8 cellular contexts compared by ENCODE assay signal in genomic region chr4:6873792-6874461, GRCh38. TPM values are rescaled to one million over a fixed set of nuclear protein-coding genes. Genes with fewer than 3 reads are reported as not detected.
DNase-seq lines count a peak whose midpoint lies in the region; ATAC-seq and TF ChIP-seq lines count a peak whose summit lies in the region.

No MANE protein-coding gene starts in this region.

- no CpG with 5 or more reads among the region's 3 CpGs for WGBS in suprapubic skin

- no peaks in the 10 kb centered on the region for H3K27me3 Mint-ChIP-seq in activated T-cell treated with anti-CD3 and anti-CD28 coated beads, Interleukin-2, amount 50 U/mL, for 24 hours

- no peak overlapping the region for H3K4me2 ChIP-seq in OCI-LY1 (ENCODE audit: low read length)

- H3K79me2 ChIP-seq in OCI-LY1 (ENCODE audit: insufficient read depth, low read length), result no peaks in the 10 kb centered on the region

- no peaks in the 10 kb centered on the region for H3K9me2 ChIP-seq in OCI-LY1 (ENCODE audit: low read depth, low read length)

- H3K27ac ChIP-seq in OCI-LY1 (ENCODE audit: low read depth, low read length, poor library complexity, severe bottlenecking), result no peak overlapping the region
- no peak overlapping the region for H3K27ac ChIP-seq in suprapubic skin

- TF ChIP-seq EP300 in suprapubic skin (IDR thresholded peaks at IDR 0.05), result no peak

- no peaks in the 10 kb centered on the region for H3K9me3 Mint-ChIP-seq in activated T-cell treated with anti-CD3 and anti-CD28 coated beads, Interleukin-2, amount 50 U/mL, for 24 hours

- no peaks in the 10 kb centered on the region for H4K20me1 ChIP-seq in OCI-LY1 (ENCODE audit: insufficient read depth, low read length)

- no peak overlapping the region for H3K4me3 Mint-ChIP-seq in activated T-cell treated with anti-CD3 and anti-CD28 coated beads, Interleukin-2, amount 50 U/mL, for 24 hours

- H3K4me3 ChIP-seq in OCI-LY1 (ENCODE audit: low read depth, low read length, poor library complexity, severe bottlenecking) (no peak overlapping the region), fibroblast of mammary gland (ENCODE audit: control insufficient read depth, low read depth, low read length) (no peak overlapping the region), suprapubic skin (no peak overlapping the region)

- H3K4me1 ChIP-seq in OCI-LY1 (ENCODE audit: insufficient read depth, low read length, severe bottlenecking) (no peaks in the 10 kb centered on the region), suprapubic skin (peaks cover 32% of the 10 kb centered on the region)

- H3K9me3 ChIP-seq in OCI-LY1 (ENCODE audit: low read length), result no peaks in the 10 kb centered on the region
- H3K9me3 ChIP-seq in suprapubic skin, result no peaks in the 10 kb centered on the region

- H3K36me3 ChIP-seq in OCI-LY1 (ENCODE audit: insufficient read depth, low read length) (peaks cover 13% of the 10 kb centered on the region), suprapubic skin (peaks cover 60% of the 10 kb centered on the region)

- H3K27me3 ChIP-seq in OCI-LY1 (ENCODE audit: insufficient read depth, low read length), result no peaks in the 10 kb centered on the region
- no peaks in the 10 kb centered on the region for H3K27me3 ChIP-seq in suprapubic skin

- H3K4me1 Mint-ChIP-seq in activated T-cell treated with anti-CD3 and anti-CD28 coated beads, Interleukin-2, amount 50 U/mL, for 24 hours (ENCODE audit: low read depth), result no peaks in the 10 kb centered on the region

- TF ChIP-seq POLR2A in suprapubic skin (IDR thresholded peaks at IDR 0.05), result no peak

- TF ChIP-seq CTCF in OCI-LY1 (IDR thresholded peaks at IDR 0.05; ENCODE audit: low read length), result peak; percentile 75
- peak; percentile 93 for TF ChIP-seq CTCF in fibroblast of mammary gland (conservative IDR thresholded peaks at IDR 0.05; ENCODE audit: control insufficient read depth, insufficient read depth, low read depth, low read length)
- TF ChIP-seq CTCF in suprapubic skin (IDR thresholded peaks at IDR 0.05), result peak; percentile 34 to 65

- ATAC-seq in HG02642 (IDR thresholded peaks at IDR 0.05; ENCODE audit: poor library complexity, unreplicated experiment) (peak; percentile 62), HG03097 (IDR thresholded peaks at IDR 0.05; ENCODE audit: low FRiP score, unreplicated experiment) (no peak)

- H3K36me3 Mint-ChIP-seq in activated T-cell treated with anti-CD3 and anti-CD28 coated beads, Interleukin-2, amount 50 U/mL, for 24 hours (ENCODE audit: low read depth), result peaks cover 80% of the 10 kb centered on the region

- no peaks in the 10 kb centered on the region for H3F3A ChIP-seq in OCI-LY1 (ENCODE audit: insufficient read depth, low read length)

- DNase-seq in GDM1 (lab: John Stamatoyannopoulos, UW) (peak; percentile 53), fibroblast of mammary gland (ENCODE audit: low read depth) (peak; percentile 68), nucleus accumbens (lab: John Stamatoyannopoulos, UW) (peak in 43 of 56 donors; percentile 12 to 83 (median 52)), suprapubic skin (ENCODE audit: low spot score in 2 of 2) (no peak)
- DNase-seq in activated T-cell treated with anti-CD3 and anti-CD28 coated beads, Interleukin-2, amount 50 U/mL, for 24 hours, result peak; percentile 83

- H3K9ac ChIP-seq in OCI-LY1 (ENCODE audit: low read length), result no peak overlapping the region

- no peak overlapping the region for H2AFZ ChIP-seq in OCI-LY1 (ENCODE audit: low read length)

- H3K27ac Mint-ChIP-seq in activated T-cell treated with anti-CD3 and anti-CD28 coated beads, Interleukin-2, amount 50 U/mL, for 24 hours, result no peak overlapping the region

RNA-seq across cellular contexts. Expression of gene TBC1D14, which starts 35.7 kb away (rescaled TPM):
- 100 to 1,000 TPM in 2 of 4 donors, 10 to 100 TPM in 2; 55.0 to 111 (median 97.9) TPM for total RNA-seq in suprapubic skin

Comparison
In these comparisons a context has a peak if more than half of its experiments do, and no peak if none do; other contexts are left out.
1. DNase-seq: peak in GDM1 (single experiment), activated T-cell treated with anti-CD3 and anti-CD28 coated beads, Interleukin-2, amount 50 U/mL, for 24 hours (single experiment), fibroblast of mammary gland (single experiment) and nucleus accumbens (43 of 56); none in suprapubic skin (0 of 2).
2. Peak in every context shown above with its lines, with median percentiles within 50 percentile points of each other: CTCF ChIP-seq.